Comparison of ENCODE assay signal across 6 cellular contexts in genomic region chr1:117318011-117318410, GRCh38.
"Had no signal": no experiment of that assay in that cellular context is flagged by ENCODE, and none has a peak within 500 bp of the region (broad histone marks: within the 10 kb centered on the region; RNA-seq: fewer than 3 reads in every experiment).

No MANE protein-coding gene starts in this region.

- H2AFZ ChIP-seq: GM23248 had no signal

- H3K27ac ChIP-seq: GM23248 had no signal

- H3K4me3 ChIP-seq: GM23248, K562 had no signal

- ATAC-seq: K562 had no signal

- DNase-seq: GM23248, GOT3, H9, HCEC 1CT, IMR-90 had no signal

- H3K9ac ChIP-seq: GM23248 had no signal
